ENCODE assay signal across 1 cellular context in the genomic region with DNA sequence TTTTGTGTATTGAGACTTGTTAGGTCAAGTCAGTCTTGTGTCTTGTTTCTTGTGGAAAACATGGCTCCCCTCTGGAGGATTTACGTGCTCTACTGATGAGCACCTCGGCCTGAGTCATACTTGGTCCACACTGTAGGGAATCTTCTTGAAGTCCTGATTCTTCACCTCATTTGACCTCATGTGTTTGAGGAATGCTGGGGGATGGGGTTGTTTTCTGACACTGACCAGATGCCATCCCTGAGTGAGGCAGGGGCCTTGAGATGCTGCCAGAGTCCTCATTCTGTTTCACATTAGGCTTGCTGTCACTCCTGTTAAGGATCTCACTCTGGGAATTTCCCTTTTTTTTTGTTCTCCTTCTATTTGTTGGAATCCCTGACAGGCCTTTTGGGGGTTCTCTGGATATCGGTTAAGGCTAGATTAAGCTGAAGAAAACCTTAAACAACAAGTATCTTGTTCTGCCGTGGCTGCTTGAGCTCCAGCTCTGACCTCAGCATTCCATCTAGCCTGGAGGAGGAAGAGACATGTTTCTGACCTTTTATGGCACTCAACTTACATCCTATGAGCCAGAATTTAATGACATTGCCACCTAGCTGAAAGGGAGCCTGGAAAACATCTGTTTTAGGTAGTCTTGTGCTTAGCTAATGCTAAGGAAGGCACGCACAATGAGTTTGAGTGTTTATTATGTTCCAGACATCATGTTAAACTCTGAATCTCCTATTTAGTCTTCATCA.
TF ChIP-seq lines count a peak whose summit lies in the region.

No MANE protein-coding gene starts in this region.

TF ChIP-seq in HCT116, 20 proteins besides CTCF, POLR2A, EP300 and RAD21:
- TF ChIP-seq YY1 (IDR thresholded peaks at IDR 0.05; ENCODE audit: extremely low read depth, insufficient replicate concordance, low read depth, low read length) (no peak), FOSL1 (IDR thresholded peaks at IDR 0.05; ENCODE audit: low read depth) (no peak), CBX3 (IDR thresholded peaks at IDR 0.05; ENCODE audit: low read depth) (no peak), EZH2 (IDR thresholded peaks at IDR 0.05) (no peak), ZNF274 (IDR thresholded peaks at IDR 0.05; ENCODE audit: low read depth, low read length) (no peak), EZH2phosphoT487 (IDR thresholded peaks at IDR 0.05; ENCODE audit: borderline replicate concordance) (no peak), SRF (IDR thresholded peaks at IDR 0.05; ENCODE audit: low read depth) (no peak), JUND (IDR thresholded peaks at IDR 0.05) (no peak), EGR1 (IDR thresholded peaks at IDR 0.05; ENCODE audit: low read depth) (no peak)
- TF ChIP-seq, protein P1, sequence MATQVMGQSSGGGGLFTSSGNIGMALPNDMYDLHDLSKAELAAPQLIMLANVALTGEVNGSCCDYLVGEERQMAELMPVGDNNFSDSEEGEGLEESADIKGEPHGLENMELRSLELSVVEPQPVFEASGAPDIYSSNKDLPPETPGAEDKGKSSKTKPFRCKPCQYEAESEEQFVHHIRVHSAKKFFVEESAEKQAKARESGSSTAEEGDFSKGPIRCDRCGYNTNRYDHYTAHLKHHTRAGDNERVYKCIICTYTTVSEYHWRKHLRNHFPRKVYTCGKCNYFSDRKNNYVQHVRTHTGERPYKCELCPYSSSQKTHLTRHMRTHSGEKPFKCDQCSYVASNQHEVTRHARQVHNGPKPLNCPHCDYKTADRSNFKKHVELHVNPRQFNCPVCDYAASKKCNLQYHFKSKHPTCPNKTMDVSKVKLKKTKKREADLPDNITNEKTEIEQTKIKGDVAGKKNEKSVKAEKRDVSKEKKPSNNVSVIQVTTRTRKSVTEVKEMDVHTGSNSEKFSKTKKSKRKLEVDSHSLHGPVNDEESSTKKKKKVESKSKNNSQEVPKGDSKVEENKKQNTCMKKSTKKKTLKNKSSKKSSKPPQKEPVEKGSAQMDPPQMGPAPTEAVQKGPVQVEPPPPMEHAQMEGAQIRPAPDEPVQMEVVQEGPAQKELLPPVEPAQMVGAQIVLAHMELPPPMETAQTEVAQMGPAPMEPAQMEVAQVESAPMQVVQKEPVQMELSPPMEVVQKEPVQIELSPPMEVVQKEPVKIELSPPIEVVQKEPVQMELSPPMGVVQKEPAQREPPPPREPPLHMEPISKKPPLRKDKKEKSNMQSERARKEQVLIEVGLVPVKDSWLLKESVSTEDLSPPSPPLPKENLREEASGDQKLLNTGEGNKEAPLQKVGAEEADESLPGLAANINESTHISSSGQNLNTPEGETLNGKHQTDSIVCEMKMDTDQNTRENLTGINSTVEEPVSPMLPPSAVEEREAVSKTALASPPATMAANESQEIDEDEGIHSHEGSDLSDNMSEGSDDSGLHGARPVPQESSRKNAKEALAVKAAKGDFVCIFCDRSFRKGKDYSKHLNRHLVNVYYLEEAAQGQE (IDR thresholded peaks at IDR 0.05; ENCODE audit: low read depth): no peak
- TF ChIP-seq, protein P2, sequence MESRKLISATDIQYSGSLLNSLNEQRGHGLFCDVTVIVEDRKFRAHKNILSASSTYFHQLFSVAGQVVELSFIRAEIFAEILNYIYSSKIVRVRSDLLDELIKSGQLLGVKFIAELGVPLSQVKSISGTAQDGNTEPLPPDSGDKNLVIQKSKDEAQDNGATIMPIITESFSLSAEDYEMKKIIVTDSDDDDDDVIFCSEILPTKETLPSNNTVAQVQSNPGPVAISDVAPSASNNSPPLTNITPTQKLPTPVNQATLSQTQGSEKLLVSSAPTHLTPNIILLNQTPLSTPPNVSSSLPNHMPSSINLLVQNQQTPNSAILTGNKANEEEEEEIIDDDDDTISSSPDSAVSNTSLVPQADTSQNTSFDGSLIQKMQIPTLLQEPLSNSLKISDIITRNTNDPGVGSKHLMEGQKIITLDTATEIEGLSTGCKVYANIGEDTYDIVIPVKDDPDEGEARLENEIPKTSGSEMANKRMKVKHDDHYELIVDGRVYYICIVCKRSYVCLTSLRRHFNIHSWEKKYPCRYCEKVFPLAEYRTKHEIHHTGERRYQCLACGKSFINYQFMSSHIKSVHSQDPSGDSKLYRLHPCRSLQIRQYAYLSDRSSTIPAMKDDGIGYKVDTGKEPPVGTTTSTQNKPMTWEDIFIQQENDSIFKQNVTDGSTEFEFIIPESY (IDR thresholded peaks at IDR 0.05; ENCODE audit: extremely low read depth, insufficient replicate concordance, low read length): no peak
- TF ChIP-seq, protein P3, sequence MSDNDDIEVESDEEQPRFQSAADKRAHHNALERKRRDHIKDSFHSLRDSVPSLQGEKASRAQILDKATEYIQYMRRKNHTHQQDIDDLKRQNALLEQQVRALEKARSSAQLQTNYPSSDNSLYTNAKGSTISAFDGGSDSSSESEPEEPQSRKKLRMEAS (IDR thresholded peaks at IDR 0.05): no peak
TF ChIP-seq in HCT116: peak in this region for 0.
